ENCODE assay signal across 23 cellular contexts in genomic region chr17:36682804-36683203, GRCh38.
A peak's percentile ranks its signal among the peaks of the same experiment; 100 is the strongest.
DNase-seq lines count a peak whose midpoint lies in the region; ATAC-seq, FAIRE-seq and TF ChIP-seq lines count a peak whose summit lies in the region.
"Had no signal": no experiment of that assay in that cellular context is flagged by ENCODE, and none has a peak within 500 bp of the region (broad histone marks: within the 10 kb centered on the region; RNA-seq: fewer than 3 reads in every experiment).

No MANE protein-coding gene starts in this region.

- H3K27ac ChIP-seq in K562 (ENCODE audit: extremely low read depth, low read depth, low read length) (no peak overlapping the region), neuronal stem cell (replicated peaks; ENCODE audit: low read length) (no peak overlapping the region)
- H3K27ac ChIP-seq: 22Rv1, A549, C4-2B had no signal

- no peak overlapping the region for H2BK12ac ChIP-seq in neuronal stem cell (ENCODE audit: low read length)

- no TSS peak for BruUV-seq in K562 (replicated peaks; lab: Mats Ljungman, UMichigan)

- no peak overlapping the region for H2AFZ ChIP-seq in K562 (ENCODE audit: low read depth, low read length)
- H2AFZ ChIP-seq in neuronal stem cell (ENCODE audit: low read length), result no peak overlapping the region

- H3K4me2 ChIP-seq in K562 (ENCODE audit: insufficient read depth, low read length) (no peak overlapping the region), neuronal stem cell (ENCODE audit: insufficient read depth, low read length, poor library complexity, severe bottlenecking) (no peak overlapping the region)
- H3K4me2 ChIP-seq: A549 had no signal

- CTCF ChIA-PET in HEK293T (lab: Yijun Ruan, JAX) (no interaction called here), K562 (lab: Yijun Ruan, JAX; ENCODE audit: low intra/inter-chr PET ratio) (no interaction called here)

- no peak overlapping the region for H2BK120ac ChIP-seq in neuronal stem cell (ENCODE audit: low read depth, low read length)

- H3K4me1 ChIP-seq in K562 (replicated peaks in 1 of 2; ENCODE audit: control insufficient read depth in 2 of 2, insufficient read depth in 2 of 2, low read length in 2 of 2) (no peaks in the 10 kb centered on the region), neuronal stem cell (ENCODE audit: control insufficient read depth in 2 of 2, insufficient read depth in 1 of 2, low read depth in 1 of 2, low read length in 2 of 2) (peaks cover 0 to 4% of the 10 kb centered on the region in 2 donors)
- H3K4me1 ChIP-seq: A549, Caco-2 had no signal

- in situ Hi-C loops in K562 (cut with MboI), result no loop called here

- no peak overlapping the region for H2BK15ac ChIP-seq in neuronal stem cell (ENCODE audit: low read length)

- 2% methylated on average over 8 of the region's 9 CpGs for WGBS in K562 (ENCODE audit: insufficient coverage, low coverage, missing lambda C conversion rate)
- WGBS in neuronal stem cell (ENCODE audit: extremely low coverage in 2 of 2, insufficient read length in 2 of 2, insufficient replicate concordance in 1 of 2), 2 donors, result no CpG with 5 or more reads among the region's 9 CpGs

- H4K20me1 ChIP-seq in K562 (replicated peaks; ENCODE audit: control insufficient read depth, insufficient read depth, low read length), result 0 out of 2 replicates have a peak, but pooled peaks cover 10% of the 10 kb centered on the region

- TF ChIP-seq CTCF in K562 (IDR thresholded peaks at IDR 0.05 in 2 of 3, conservative IDR thresholded peaks at IDR 0.05 in 1 of 3; ENCODE audit: insufficient read depth in 2 of 3, low read depth in 1 of 3, low read length in 3 of 3), result no peak

- H3K9me1 ChIP-seq in K562 (ENCODE audit: control insufficient read depth, insufficient read depth, low read length), result no peaks in the 10 kb centered on the region

- ATAC-seq in K562 (peak; percentile 54), HG03039 (IDR thresholded peaks at IDR 0.05; ENCODE audit: unreplicated experiment) (no peak), GM19395 (IDR thresholded peaks at IDR 0.05; ENCODE audit: unreplicated experiment) (no peak)
- ATAC-seq: A549, HCT116 had no signal

- H3K4ac ChIP-seq in neuronal stem cell (ENCODE audit: low read length), result no peak overlapping the region

- H3K79me2 ChIP-seq in K562 (ENCODE audit: control insufficient read depth, insufficient read depth, low read length), result no peaks in the 10 kb centered on the region

- H3K4me3 ChIP-seq in K562 (no peak overlapping the region), neuronal stem cell (ENCODE audit: low read length in 2 of 2) (no peak overlapping the region)
- H3K4me3 ChIP-seq: A549 had no signal

- FAIRE-seq in K562 (lab: Jason Lieb, UNC), result no peak
- FAIRE-seq in H54 (lab: Jason Lieb, UNC), result no peak
- FAIRE-seq: A549, GM12892, GM18507, HTR-8/SVneo had no signal

- H3K9me3 ChIP-seq in K562 (replicated peaks; ENCODE audit: control insufficient read depth, insufficient read depth, low read depth, low read length), result no peaks in the 10 kb centered on the region
- no peaks in the 10 kb centered on the region for H3K9me3 ChIP-seq in neuronal stem cell (replicated peaks in 1 of 2; ENCODE audit: control insufficient read depth in 2 of 2, insufficient read depth in 1 of 2, low read depth in 1 of 2, low read length in 2 of 2)
- H3K9me3 ChIP-seq: A549, Caco-2 had no signal

- intact Hi-C loops in K562 (cut with micrococcal nuclease), result no loop called here

- H2BK5ac ChIP-seq in neuronal stem cell (ENCODE audit: low read length), result no peak overlapping the region

- TF ChIP-seq POLR2A in K562 (conservative IDR thresholded peaks at IDR 0.05) (no peak), H54 (IDR thresholded peaks at IDR 0.05; ENCODE audit: low read depth, low read length) (no peak)

- TF ChIP-seq RAD21 in K562 (CRISPR knock-in tag; conservative IDR thresholded peaks at IDR 0.05 in 1 of 2, IDR thresholded peaks at IDR 0.05 in 1 of 2), result no peak

- no peak overlapping the region for H4K91ac ChIP-seq in neuronal stem cell (ENCODE audit: low read depth, low read length, poor library complexity)

- no peak overlapping the region for H4K8ac ChIP-seq in neuronal stem cell (ENCODE audit: low read depth, low read length)

- no peak overlapping the region for H3K23ac ChIP-seq in neuronal stem cell (ENCODE audit: low read depth, low read length, poor library complexity)

- H3K18ac ChIP-seq in neuronal stem cell (ENCODE audit: low read length), result peak overlapping the region; percentile 30

- H3K9ac ChIP-seq in K562 (ENCODE audit: insufficient read depth in 1 of 2, low read depth in 2 of 2, low read length in 2 of 2), result no peak overlapping the region
- H3K9ac ChIP-seq in neuronal stem cell (ENCODE audit: low read depth, low read length, poor library complexity), result no peak overlapping the region

- POLR2A ChIA-PET in HEK293T (lab: Yijun Ruan, JAX) (no interaction called here), K562 (lab: Yijun Ruan, JAX) (no interaction called here)

- no peaks in the 10 kb centered on the region for H3K79me1 ChIP-seq in neuronal stem cell (ENCODE audit: low read depth, low read length)

- H3K36me3 ChIP-seq in K562 (ENCODE audit: control insufficient read depth, insufficient read depth, low read length) (no peaks in the 10 kb centered on the region), neuronal stem cell (replicated peaks in 1 of 2; ENCODE audit: control insufficient read depth in 2 of 2, insufficient read depth in 2 of 2, low read length in 2 of 2) (no peaks in the 10 kb centered on the region)

- peak; percentile 70 for DNase-seq in NCI-H2227 (lab: John Stamatoyannopoulos, UW; ENCODE audit: unreplicated experiment)
- no peak for DNase-seq in NCI-H2227 treated with DMSO at 0.1 percent for 48 hours (lab: John Stamatoyannopoulos, UW)
- DNase-seq in HEK293T (ENCODE audit: extremely low spot score), result no peak
- peak in 2 of 4 experiments; percentile 25 to 27 for DNase-seq in K562 (ENCODE audit: extremely low read depth in 1 of 4, low spot score in 3 of 4)
- DNase-seq in neuronal stem cell (ENCODE audit: low spot score), result no peak
- no peak for DNase-seq in H54 (ENCODE audit: insufficient read length, low spot score)
- DNase-seq: AML-193; Caco-2; CD4-positive, alpha-beta T cell; DMS153; DMS79; GDM1; IMR-90; KBM-7 had no signal

- no peak for TF ChIP-seq EP300 in K562 (IDR thresholded peaks at IDR 0.05; ENCODE audit: low read length)

- no peak overlapping the region for H2AK5ac ChIP-seq in neuronal stem cell (ENCODE audit: low read depth, low read length)

- no peak overlapping the region for H3K14ac ChIP-seq in neuronal stem cell (ENCODE audit: low read length)

- H3K27me3 ChIP-seq in K562 (ENCODE audit: control insufficient read depth in 2 of 2, insufficient read depth in 2 of 2, low read length in 2 of 2) (peaks cover 43 to 87% of the 10 kb centered on the region in 2 experiments), neuronal stem cell (ENCODE audit: control insufficient read depth in 3 of 3, insufficient read depth in 3 of 3, low read depth in 1 of 3, low read length in 3 of 3) (peaks cover 0 to 44% (median 0%) of the 10 kb centered on the region in 3 experiments)

TF ChIP-seq in HEK293T, 16 proteins besides CTCF, POLR2A, EP300 and RAD21:
- TF ChIP-seq PKNOX1 (IDR thresholded peaks at IDR 0.05) (peak; percentile 58; the same call in 1 of the 2 replicates), SP1 (IDR thresholded peaks at IDR 0.05) (no peak)
TF ChIP-seq in HEK293T: peak in this region for 1.

TF ChIP-seq in K562, 482 proteins besides CTCF, POLR2A, EP300 and RAD21 (continues in another document):
- TF ChIP-seq PKNOX1 (IDR thresholded peaks at IDR 0.05), result peak; percentile 28; the same call in 1 of the 2 replicates
- TF ChIP-seq ETV5 (CRISPR knock-in tag; IDR thresholded peaks at IDR 0.05; ENCODE audit: low read depth), result no peak
- peak; percentile 30 for TF ChIP-seq MEIS2 (IDR thresholded peaks at IDR 0.05; ENCODE audit: partially characterized antibody)
- TF ChIP-seq E4F1 (CRISPR knock-in tag; IDR thresholded peaks at IDR 0.05; ENCODE audit: borderline replicate concordance), result no peak
- TF ChIP-seq ZBTB17 (CRISPR knock-in tag; IDR thresholded peaks at IDR 0.05), result no peak
